7 cellular contexts compared by ENCODE assay signal in the genomic region with DNA sequence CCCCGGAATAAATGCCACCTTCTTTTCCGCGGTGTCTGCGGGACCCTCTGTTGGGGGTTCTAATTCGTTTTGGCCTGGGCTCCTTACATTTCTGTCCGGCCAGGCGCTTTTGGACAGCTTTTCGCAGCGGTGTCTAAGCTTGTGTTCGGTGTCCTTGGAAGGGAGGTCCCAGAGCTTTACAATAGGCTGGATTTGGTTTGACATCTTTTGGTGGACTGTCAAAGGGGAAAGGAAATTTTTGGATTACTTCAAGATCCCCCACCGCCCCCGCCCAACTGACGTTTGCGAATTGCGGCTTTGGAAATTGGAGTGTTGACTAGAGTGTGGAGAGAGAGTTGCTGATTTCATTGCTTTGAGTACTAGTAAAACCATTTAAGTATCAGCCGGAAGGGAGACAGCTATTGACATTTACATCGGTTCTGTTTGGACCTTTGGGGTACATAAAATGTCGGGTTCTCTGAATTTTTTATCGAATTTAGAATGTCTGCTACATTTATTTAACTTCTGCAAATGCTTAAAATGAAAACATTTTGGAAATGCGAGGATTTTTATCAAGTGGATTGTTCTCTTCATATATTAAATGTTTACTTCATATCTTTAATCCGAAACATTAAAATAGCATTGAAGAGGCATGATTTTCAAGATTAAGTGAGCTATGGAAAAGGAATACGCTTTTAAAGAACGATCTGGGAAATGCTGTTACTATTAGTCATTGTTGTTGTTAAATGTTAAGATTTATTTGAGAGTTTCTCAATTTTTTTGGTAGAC. TPM values are rescaled to one million over a fixed set of nuclear protein-coding genes. Genes with fewer than 3 reads are reported as not detected.
DNase-seq lines count a peak whose midpoint lies in the region; FAIRE-seq and TF ChIP-seq lines count a peak whose summit lies in the region.

No MANE protein-coding gene starts in this region.

- H3K9ac ChIP-seq in skeletal muscle tissue (ENCODE audit: low read depth in 1 of 3, low read length in 3 of 3), result peak overlapping the region; percentile 89 to 100 (median 91)

- in situ Hi-C loops in SK-MEL-5 (cut with HindIII; ENCODE audit: low pct_unique_long_range_greater_than_20kb, low sequenced_read_pairs), result no loop called here

- no peak for TF ChIP-seq POLR2A in GM12892 (IDR thresholded peaks at IDR 0.05; ENCODE audit: low read depth, low read length)

- peak; percentile 58 for FAIRE-seq in GM12892 (lab: Jason Lieb, UNC)

- no peaks in the 10 kb centered on the region for H3K9me3 ChIP-seq in skeletal muscle tissue (ENCODE audit: control insufficient read depth in 3 of 3, low read length in 3 of 3)

- H3K27ac ChIP-seq in skeletal muscle tissue (ENCODE audit: low read depth, low read length), result peak overlapping the region; percentile 100

- no peak for TF ChIP-seq CTCF in fibroblast of villous mesenchyme (IDR thresholded peaks at IDR 0.05; ENCODE audit: insufficient read depth, low read depth, low read length)

- H3K36me3 ChIP-seq in skeletal muscle tissue (ENCODE audit: control insufficient read depth in 3 of 3, insufficient read depth in 3 of 3, low read length in 3 of 3), result no peaks in the 10 kb centered on the region

- no peaks in the 10 kb centered on the region for H3K27me3 ChIP-seq in skeletal muscle tissue (ENCODE audit: control insufficient read depth in 3 of 3, insufficient read depth in 3 of 3, low read length in 3 of 3)

- DNase-seq in GM12892 (ENCODE audit: insufficient read length) (no peak), SK-MEL-5 (ENCODE audit: low read depth, low spot score) (peak; percentile 8), fibroblast of villous mesenchyme (ENCODE audit: low read depth) (peak; percentile 37), iPS-NIHi11 (ENCODE audit: low spot score) (no peak), DMS153 treated with DMSO at 0.1 percent for 48 hours (lab: John Stamatoyannopoulos, UW; ENCODE audit: unreplicated experiment) (no peak), NCI-H2081 treated with DMSO at 0.1 percent for 48 hours (lab: John Stamatoyannopoulos, UW) (no peak)

- H3K4me3 ChIP-seq in fibroblast of villous mesenchyme (ENCODE audit: low read depth, low read length) (peak overlapping the region; percentile 70), skeletal muscle tissue (ENCODE audit: low read length in 3 of 3) (peak overlapping the region; percentile 87 to 93 (median 91))

- peaks cover 25 to 44% (median 37%) of the 10 kb centered on the region in 3 donors for H3K4me1 ChIP-seq in skeletal muscle tissue (ENCODE audit: control insufficient read depth in 3 of 3, insufficient read depth in 3 of 3, low read length in 3 of 3)

RNA-seq across cellular contexts. Expression of gene PURA, which starts 4.7 kb away (rescaled TPM):
- polyA plus RNA-seq in GM12892 (2012; ENCODE audit: missing spikeins), result 4.2 TPM
- total RNA-seq in SK-MEL-5 (2014; rRNA removed; shearing (Covaris generic)), result 8.0 and 9.6 TPM in 2 replicates
- polyA plus RNA-seq in SK-MEL-5 (2015; cell fraction: cytosol; rRNA removed), result 4.6 and 5.4 TPM in 2 replicates
- polyA plus RNA-seq in SK-MEL-5 (2015; cell fraction: nucleus; rRNA removed), result 9.4 and 9.8 TPM in 2 replicates
- total RNA-seq in fibroblast of villous mesenchyme, result 20.0 and 26.3 TPM in 2 replicates
- total RNA-seq in skeletal muscle tissue, result 7.8 TPM

RNA-seq across cellular contexts. Expression of gene IGIP, which starts 16.5 kb away (rescaled TPM):
- 1.3 TPM for polyA plus RNA-seq in GM12892 (2012; ENCODE audit: missing spikeins)
- total RNA-seq in SK-MEL-5 (2014; rRNA removed; shearing (Covaris generic)), result 1.9 and 2.0 TPM in 2 replicates
- 1.5 and 1.6 TPM in 2 replicates for polyA plus RNA-seq in SK-MEL-5 (2015; cell fraction: cytosol; rRNA removed)
- 13.3 and 14.3 TPM in 2 replicates for polyA plus RNA-seq in SK-MEL-5 (2015; cell fraction: nucleus; rRNA removed)
- total RNA-seq in fibroblast of villous mesenchyme (6.4 and 7.8 TPM in 2 replicates), skeletal muscle tissue (5.7 TPM)

Comparison
In these comparisons a context has a peak if more than half of its experiments do, and no peak if none do; other contexts are left out.
1. DNase-seq: peak in SK-MEL-5 (single experiment) and fibroblast of villous mesenchyme (single experiment); none in GM12892 (single experiment), iPS-NIHi11 (single experiment), DMS153 treated with DMSO at 0.1 percent for 48 hours (single experiment) and NCI-H2081 treated with DMSO at 0.1 percent for 48 hours (single experiment).